In the genomic region with DNA sequence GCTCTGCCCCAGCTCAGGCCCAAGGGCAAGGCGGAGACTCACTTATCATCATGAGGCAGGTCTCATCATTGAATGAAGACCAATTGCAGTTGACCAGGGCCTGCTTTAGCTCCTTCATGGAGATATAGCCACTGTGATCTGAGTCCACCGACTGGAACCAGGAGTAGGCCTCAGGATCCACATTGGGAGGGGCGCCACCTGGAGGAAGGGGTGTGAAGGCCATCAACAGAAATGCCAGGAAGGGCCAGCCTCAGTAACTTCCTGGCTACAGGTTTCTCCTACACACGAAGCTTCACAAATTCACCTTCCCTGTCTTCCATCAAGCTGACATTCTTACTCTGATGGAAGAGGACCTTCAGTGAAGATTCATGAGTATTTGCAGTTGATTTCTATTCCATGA, we compare ENCODE assay signal across 10 cellular contexts. TPM values are rescaled to one million over a fixed set of nuclear protein-coding genes. Genes with fewer than 3 reads are reported as not detected.
DNase-seq lines count a peak whose midpoint lies in the region; ATAC-seq and TF ChIP-seq lines count a peak whose summit lies in the region.
"Had no signal": no experiment of that assay in that cellular context is flagged by ENCODE, and none has a peak within 500 bp of the region (broad histone marks: within the 10 kb centered on the region; RNA-seq: fewer than 3 reads in every experiment).

No MANE protein-coding gene starts in this region.

- no peak overlapping the region for H3K4me3 Mint-ChIP-seq in activated T-cell treated with anti-CD3 and anti-CD28 coated beads, Interleukin-2, amount 50 U/mL, for 72 hours
- H3K4me3 Mint-ChIP-seq: stimulated activated naive CD8-positive, alpha-beta T cell treated with anti-CD3 and anti-CD28 coated beads, Interleukin-15, Interleukin-2, amounts not matched to agents 100 ng/mL and 50 ng/mL, for 24 hours; T-cell had no signal

- H3K4me2 ChIP-seq in OCI-LY3 (ENCODE audit: low read length) = no peak overlapping the region

- no peak overlapping the region for H2AFZ ChIP-seq in OCI-LY3 (ENCODE audit: low read depth, low read length)

- H3K9ac ChIP-seq in OCI-LY3 (ENCODE audit: low read length) = no peak overlapping the region

- H4K20me1 ChIP-seq in OCI-LY3 (ENCODE audit: insufficient read depth, low read length) = no peaks in the 10 kb centered on the region

- peaks cover 17% of the 10 kb centered on the region for H3K4me1 ChIP-seq in OCI-LY3 (ENCODE audit: low read length)

- no peaks in the 10 kb centered on the region for H3K27me3 ChIP-seq in OCI-LY3 (ENCODE audit: low read depth, low read length)

- no peaks in the 10 kb centered on the region for H3K9me3 Mint-ChIP-seq in activated T-cell treated with anti-CD3 and anti-CD28 coated beads, Interleukin-2, amount 50 U/mL, for 72 hours
- H3K9me3 Mint-ChIP-seq: stimulated activated naive CD8-positive, alpha-beta T cell treated with anti-CD3 and anti-CD28 coated beads, Interleukin-15, Interleukin-2, amounts not matched to agents 100 ng/mL and 50 ng/mL, for 24 hours; T-cell had no signal

- no peak overlapping the region for H3K27ac Mint-ChIP-seq in activated T-cell treated with anti-CD3 and anti-CD28 coated beads, Interleukin-2, amount 50 U/mL, for 72 hours
- H3K27ac Mint-ChIP-seq: stimulated activated naive CD8-positive, alpha-beta T cell treated with anti-CD3 and anti-CD28 coated beads, Interleukin-15, Interleukin-2, amounts not matched to agents 100 ng/mL and 50 ng/mL, for 24 hours; T-cell had no signal

- peak; percentile 47 for TF ChIP-seq CTCF in OCI-LY3 (IDR thresholded peaks at IDR 0.05; ENCODE audit: low read depth, low read length)

- no peaks in the 10 kb centered on the region for H3K9me3 ChIP-seq in OCI-LY3 (ENCODE audit: insufficient read depth, low read length)

- H3K27me3 Mint-ChIP-seq in activated T-cell treated with anti-CD3 and anti-CD28 coated beads, Interleukin-2, amount 50 U/mL, for 72 hours (ENCODE audit: low read depth) = no peaks in the 10 kb centered on the region
- H3K27me3 Mint-ChIP-seq: stimulated activated naive CD8-positive, alpha-beta T cell treated with anti-CD3 and anti-CD28 coated beads, Interleukin-15, Interleukin-2, amounts not matched to agents 100 ng/mL and 50 ng/mL, for 24 hours; T-cell had no signal

- no peak for TF ChIP-seq POLR2A in erythroblast (IDR thresholded peaks at IDR 0.05; ENCODE audit: low read length)

- peaks cover 29% of the 10 kb centered on the region for H3K79me2 ChIP-seq in OCI-LY3 (ENCODE audit: low read length)

- H3K36me3 Mint-ChIP-seq in activated T-cell treated with anti-CD3 and anti-CD28 coated beads, Interleukin-2, amount 50 U/mL, for 72 hours (ENCODE audit: insufficient read depth in 2 of 2) = peaks cover 1 to 2% of the 10 kb centered on the region in 2 donors

- ATAC-seq in activated T-cell treated with anti-CD3 and anti-CD28 coated beads, Interleukin-2, amount 50 U/mL, for 72 hours (replicated peaks in 1 of 2) = no peak
- ATAC-seq: T-cell had no signal

- H3K27ac ChIP-seq in OCI-LY3 (ENCODE audit: low read length) = no peak overlapping the region

- DNase-seq in activated T-cell treated with anti-CD3 and anti-CD28 coated beads, Interleukin-2, amount 50 U/mL, for 72 hours = peak; percentile 35 to 43
- DNase-seq in activated T-cell treated with anti-CD3 and anti-CD28 coated beads, Interleukin-2, amount 50 U/mL, for 1 hour = no peak
- DNase-seq in erythroblast (lab: John Stamatoyannopoulos, UW) (peak; percentile 61 to 64), mucosa of gallbladder (ENCODE audit: low spot score) (no peak), NCI-H1436 (lab: John Stamatoyannopoulos, UW) (no peak)
- DNase-seq in stimulated activated CD8-positive, alpha-beta memory T cell treated with anti-CD3 and anti-CD28 coated beads, Interleukin-4, amount 100 ng/mL, for 48 hours = peak; percentile 64
- DNase-seq in effector CD8-positive, alpha-beta T cell (lab: John Stamatoyannopoulos, UW) = no peak

- no peaks in the 10 kb centered on the region for H3K36me3 ChIP-seq in OCI-LY3 (replicated peaks; ENCODE audit: low read depth, low read length)

- H3K4me1 Mint-ChIP-seq in activated T-cell treated with anti-CD3 and anti-CD28 coated beads, Interleukin-2, amount 50 U/mL, for 72 hours (ENCODE audit: low read depth) = peaks cover 10% of the 10 kb centered on the region

- H3K4me3 ChIP-seq in OCI-LY3 (ENCODE audit: low read length) = no peak overlapping the region

RNA-seq across cellular contexts. Expression of gene PEF1, which starts 11.6 kb away (rescaled TPM):
- total RNA-seq in activated T-cell treated with anti-CD3 and anti-CD28 coated beads, Interleukin-2, amount 50 U/mL, for 72 hours = 10 to 100 TPM; 55.1 to 63.1 TPM
- 66.3 TPM for total RNA-seq in mucosa of gallbladder

RNA-seq across cellular contexts. Expression of gene HCRTR1, which starts 15.6 kb away (rescaled TPM):
- total RNA-seq in activated T-cell treated with anti-CD3 and anti-CD28 coated beads, Interleukin-2, amount 50 U/mL, for 72 hours = not detected
- not detected for total RNA-seq in mucosa of gallbladder
- total RNA-seq: T-cell had no signal

RNA-seq across cellular contexts. Expression of gene TINAGL1, which starts 56.8 kb away (rescaled TPM):
- not detected for total RNA-seq in activated T-cell treated with anti-CD3 and anti-CD28 coated beads, Interleukin-2, amount 50 U/mL, for 72 hours
- 169 TPM for total RNA-seq in mucosa of gallbladder

Comparison
In these comparisons a context has a peak if more than half of its experiments do, and no peak if none do; other contexts are left out.
1. DNase-seq: peak in activated T-cell treated with anti-CD3 and anti-CD28 coated beads, Interleukin-2, amount 50 U/mL, for 72 hours (2 of 2), erythroblast (2 of 2) and stimulated activated CD8-positive, alpha-beta memory T cell treated with anti-CD3 and anti-CD28 coated beads, Interleukin-4, amount 100 ng/mL, for 48 hours (single experiment); none in activated T-cell treated with anti-CD3 and anti-CD28 coated beads, Interleukin-2, amount 50 U/mL, for 1 hour (single experiment), mucosa of gallbladder (single experiment), NCI-H1436 (single experiment) and effector CD8-positive, alpha-beta T cell (single experiment).
2. RNA of gene TINAGL1, which starts 56.8 kb away (total RNA-seq): 169 TPM in mucosa of gallbladder (single experiment); not detected in activated T-cell treated with anti-CD3 and anti-CD28 coated beads, Interleukin-2, amount 50 U/mL, for 72 hours; every median in the first group is over 100 times any median in the second.